1 cellular context compared by ENCODE assay signal in genomic region chr21:33266050-33266783, GRCh38.
TF ChIP-seq lines count a peak whose summit lies in the region.

IL10RB (plus strand) TSS chr21:33266367; CDS start chr21:33266466, 99 bp downstream.

TF ChIP-seq in HepG2, 621 proteins besides CTCF, POLR2A, EP300 and RAD21 (continued from another document and continues in another):
- TF ChIP-seq TEF (CRISPR knock-in tag; IDR thresholded peaks at IDR 0.05) (no peak), FOXK2 (IDR thresholded peaks at IDR 0.05) (no peak), SAP130 (CRISPR knock-in tag; IDR thresholded peaks at IDR 0.05; ENCODE audit: low read depth) (peak; percentile 67), HDAC1 (CRISPR knock-in tag; IDR thresholded peaks at IDR 0.05) (0 out of 2 replicates have a peak, but pooled peaks have one; percentile 48), HOXA3 (CRISPR knock-in tag; IDR thresholded peaks at IDR 0.05) (no peak; the same call in 1 of the 2 replicates), FOSL1 (CRISPR knock-in tag; IDR thresholded peaks at IDR 0.05; ENCODE audit: borderline replicate concordance) (no peak), ZNF557 (CRISPR knock-in tag; IDR thresholded peaks at IDR 0.05) (no peak), ZBTB20 (CRISPR knock-in tag; IDR thresholded peaks at IDR 0.05; ENCODE audit: borderline replicate concordance, low read depth) (peak; percentile 63; the same call in 1 of the 2 replicates), RBFOX2 (IDR thresholded peaks at IDR 0.05; ENCODE audit: low read depth, low read length) (peak; percentile 81), ZNF264 (CRISPR knock-in tag; IDR thresholded peaks at IDR 0.05) (no peak), SAFB2 (CRISPR knock-in tag; IDR thresholded peaks at IDR 0.05; ENCODE audit: borderline replicate concordance, low read depth) (peak; percentile 83; the same call in 1 of the 2 replicates), ZFY (CRISPR knock-in tag; IDR thresholded peaks at IDR 0.05) (peak; percentile 51; the same call in 1 of the 2 replicates), FOXO1 (CRISPR knock-in tag; IDR thresholded peaks at IDR 0.05) (no peak), SOX6 (IDR thresholded peaks at IDR 0.05) (no peak), SOX6 (CRISPR knock-in tag; IDR thresholded peaks at IDR 0.05) (no peak), MXD4 (CRISPR knock-in tag; IDR thresholded peaks at IDR 0.05) (peak; percentile 38; the same call in 1 of the 2 replicates), ARNTL (CRISPR knock-in tag; IDR thresholded peaks at IDR 0.05) (no peak), CCAR2 (optimal IDR thresholded peaks at IDR 0.05; ENCODE audit: low read depth, low read length) (no peak), ZFP82 (CRISPR knock-in tag; IDR thresholded peaks at IDR 0.05; ENCODE audit: borderline replicate concordance) (0 out of 2 replicates have a peak, but pooled peaks have one; percentile 32), REL (CRISPR knock-in tag; conservative IDR thresholded peaks at IDR 0.05) (no peak), ZNF124 (CRISPR knock-in tag; IDR thresholded peaks at IDR 0.05) (no peak; the same call in 1 of the 2 replicates), ZNF607 (CRISPR knock-in tag; IDR thresholded peaks at IDR 0.05; ENCODE audit: borderline replicate concordance) (peak; percentile 61; the same call in 1 of the 2 replicates), ZNF761 (CRISPR knock-in tag; conservative IDR thresholded peaks at IDR 0.05) (no peak), E2F2 (CRISPR knock-in tag; IDR thresholded peaks at IDR 0.05; ENCODE audit: borderline replicate concordance) (no peak), ZC3H13 (CRISPR knock-in tag; IDR thresholded peaks at IDR 0.05) (peak; percentile 96), MXD1 (CRISPR knock-in tag; IDR thresholded peaks at IDR 0.05) (0 out of 2 replicates have a peak, but pooled peaks have one; percentile 23), FOXM1 (CRISPR knock-in tag; IDR thresholded peaks at IDR 0.05) (no peak), TSC22D2 (CRISPR knock-in tag; IDR thresholded peaks at IDR 0.05; ENCODE audit: borderline replicate concordance) (0 out of 2 replicates have a peak, but pooled peaks have one; percentile 14), ELF3 (CRISPR knock-in tag; IDR thresholded peaks at IDR 0.05) (0 out of 2 replicates have a peak, but pooled peaks have one; percentile 18), ZBTB7B (CRISPR knock-in tag; IDR thresholded peaks at IDR 0.05) (peak; percentile 64; the same call in 1 of the 2 replicates), GMEB1 (CRISPR knock-in tag; IDR thresholded peaks at IDR 0.05; ENCODE audit: borderline replicate concordance) (no peak), EEA1 (CRISPR knock-in tag; IDR thresholded peaks at IDR 0.05; ENCODE audit: borderline replicate concordance) (no peak), MEIS1 (CRISPR knock-in tag; IDR thresholded peaks at IDR 0.05; ENCODE audit: borderline replicate concordance) (no peak), ARID3A (IDR thresholded peaks at IDR 0.05; ENCODE audit: low read depth, low read length) (no peak), BCL6 (CRISPR knock-in tag; IDR thresholded peaks at IDR 0.05) (0 out of 2 replicates have a peak, but pooled peaks have one; percentile 9), RXRA (CRISPR knock-in tag; IDR thresholded peaks at IDR 0.05) (0 out of 2 replicates have a peak, but pooled peaks have one; percentile 20), BRD4 (CRISPR knock-in tag; IDR thresholded peaks at IDR 0.05) (no peak), THYN1 (CRISPR knock-in tag; IDR thresholded peaks at IDR 0.05; ENCODE audit: borderline replicate concordance, low read depth) (no peak), KMT2A (CRISPR knock-in tag; IDR thresholded peaks at IDR 0.05) (peak; percentile 51; the same call in 1 of the 2 replicates), ZNF577 (CRISPR knock-in tag; IDR thresholded peaks at IDR 0.05; ENCODE audit: borderline replicate concordance, low read depth) (no peak), MIER2 (CRISPR knock-in tag; IDR thresholded peaks at IDR 0.05) (no peak), TEAD3 (CRISPR knock-in tag; optimal IDR thresholded peaks at IDR 0.05; ENCODE audit: borderline replicate concordance) (no peak), ZNF598 (CRISPR knock-in tag; IDR thresholded peaks at IDR 0.05; ENCODE audit: borderline replicate concordance) (no peak), CREM (IDR thresholded peaks at IDR 0.05) (no peak), CREM (CRISPR knock-in tag; IDR thresholded peaks at IDR 0.05) (no peak), ZMYM4 (CRISPR knock-in tag; IDR thresholded peaks at IDR 0.05) (no peak), CBX5 (CRISPR knock-in tag; IDR thresholded peaks at IDR 0.05; ENCODE audit: borderline replicate concordance) (peak; percentile 11; the same call in 1 of the 2 replicates), ZNF276 (CRISPR knock-in tag; IDR thresholded peaks at IDR 0.05; ENCODE audit: low read depth) (no peak), SP1 (IDR thresholded peaks at IDR 0.05) (no peak), SP1 (CRISPR knock-in tag; IDR thresholded peaks at IDR 0.05) (no peak), SMARCE1 (IDR thresholded peaks at IDR 0.05; ENCODE audit: borderline replicate concordance) (no peak), ZNF337 (CRISPR knock-in tag; IDR thresholded peaks at IDR 0.05; ENCODE audit: borderline replicate concordance, low read depth) (no peak), KLF16 (CRISPR knock-in tag; IDR thresholded peaks at IDR 0.05) (no peak), PRDM4 (CRISPR knock-in tag; IDR thresholded peaks at IDR 0.05; ENCODE audit: borderline replicate concordance) (no peak), ZNF879 (CRISPR knock-in tag; IDR thresholded peaks at IDR 0.05) (no peak), SMC3 (IDR thresholded peaks at IDR 0.05; ENCODE audit: low read length) (no peak), ZFP1 (CRISPR knock-in tag; IDR thresholded peaks at IDR 0.05) (no peak), SKI (IDR thresholded peaks at IDR 0.05; ENCODE audit: partially characterized antibody) (no peak), ARID5B (CRISPR knock-in tag; IDR thresholded peaks at IDR 0.05) (peak; percentile 45; the same call in 1 of the 2 replicates), AHR (CRISPR knock-in tag; IDR thresholded peaks at IDR 0.05) (no peak), HHEX (CRISPR knock-in tag; IDR thresholded peaks at IDR 0.05) (no peak), SATB2 (CRISPR knock-in tag; IDR thresholded peaks at IDR 0.05) (no peak)
